ENCODE assay signal across 8 cellular contexts in genomic region chr11:28107331-28107725, GRCh38. TPM values are rescaled to one million over a fixed set of nuclear protein-coding genes. Genes with fewer than 3 reads are reported as not detected.
DNase-seq lines count a peak whose midpoint lies in the region; ATAC-seq and TF ChIP-seq lines count a peak whose summit lies in the region.

No MANE protein-coding gene starts in this region.

- H3K9me3 ChIP-seq in endocrine pancreas (ENCODE audit: control insufficient read depth, low read length) = no peaks in the 10 kb centered on the region

- H3K4me1 ChIP-seq in endocrine pancreas (ENCODE audit: control insufficient read depth, insufficient read depth, low read length) = peaks cover 23% of the 10 kb centered on the region

- peak; percentile 7 for DNase-seq in NK-92 treated with Interleukin-12 subunit alpha and Interleukin-12 subunit beta, amount 100 ng/mL, for 24 hours (lab: John Stamatoyannopoulos, UW)
- DNase-seq in NK-92 (lab: John Stamatoyannopoulos, UW; ENCODE audit: unreplicated experiment) (no peak), neural crest cell (ENCODE audit: low read depth, low spot score) (no peak), DMS79 (lab: John Stamatoyannopoulos, UW) (no peak)
- DNase-seq in activated effector memory CD4-positive, alpha-beta T cell treated with Interleukin-2 at 50 U/mL for 16 hours = no peak

- H3K9me3 Mint-ChIP-seq in neural crest cell = no peaks in the 10 kb centered on the region

- TF ChIP-seq CTCF in neural crest cell (conservative IDR thresholded peaks at IDR 0.05) = no peak

- peak overlapping the region; percentile 99 for H3K4me3 Mint-ChIP-seq in neural crest cell

- ATAC-seq in HG02885 (IDR thresholded peaks at IDR 0.05; ENCODE audit: poor library complexity, unreplicated experiment) = peak; percentile 3
- ATAC-seq in SK-N-SH treated with all-trans-retinoic acid at 6 μM for 48 hours = peak; percentile 28

- peaks cover 63% of the 10 kb centered on the region for H3K4me1 Mint-ChIP-seq in neural crest cell

- H3K27ac Mint-ChIP-seq in neural crest cell (ENCODE audit: unreplicated experiment) = peak overlapping the region; percentile 99

- H3K27me3 ChIP-seq in endocrine pancreas (ENCODE audit: control insufficient read depth, insufficient read depth, low read length) = no peaks in the 10 kb centered on the region

- H3K4me3 ChIP-seq in endocrine pancreas (ENCODE audit: control insufficient read depth, insufficient read depth, low read length) = peak overlapping the region; percentile 77

- no peaks in the 10 kb centered on the region for H3K36me3 ChIP-seq in endocrine pancreas (ENCODE audit: control insufficient read depth, insufficient read depth, low read length)

- H3K36me3 Mint-ChIP-seq in neural crest cell (ENCODE audit: low read depth) = no peaks in the 10 kb centered on the region

- peak overlapping the region; percentile 57 for H3K9ac ChIP-seq in endocrine pancreas (ENCODE audit: control insufficient read depth, insufficient read depth, low read length)

- H3K27me3 Mint-ChIP-seq in neural crest cell (ENCODE audit: low read depth) = no peaks in the 10 kb centered on the region

TF ChIP-seq in SK-N-SH treated with all-trans-retinoic acid at 6 μM for 48 hours, 23 proteins besides CTCF, POLR2A, EP300 and RAD21:
- no peak for TF ChIP-seq PPARA (CRISPR knock-in tag; IDR thresholded peaks at IDR 0.05; ENCODE audit: borderline replicate concordance)
- TF ChIP-seq ZNF8 (CRISPR knock-in tag; IDR thresholded peaks at IDR 0.05) = no peak
- no peak for TF ChIP-seq CSDC2 (CRISPR knock-in tag; IDR thresholded peaks at IDR 0.05)
TF ChIP-seq in SK-N-SH treated with all-trans-retinoic acid at 6 μM for 48 hours: peak in this region for 0.

RNA-seq across cellular contexts. Expression of gene KIF18A, which starts 0.6 kb away (rescaled TPM):
- total RNA-seq in neural crest cell = 27.6 and 28.2 TPM in 2 replicates

RNA-seq across cellular contexts. Expression of gene METTL15, which starts 0.9 kb away (rescaled TPM):
- total RNA-seq in neural crest cell = 14.0 and 16.2 TPM in 2 replicates
